ENCODE assay signal across 9 cellular contexts in genomic region chr1:151144474-151145157, GRCh38. TPM values are rescaled to one million over a fixed set of nuclear protein-coding genes. Genes with fewer than 3 reads are reported as not detected.
A peak's percentile ranks its signal among the peaks of the same experiment; 100 is the strongest.
DNase-seq lines count a peak whose midpoint lies in the region; ATAC-seq lines count a peak whose summit lies in the region.
"Had no signal": no experiment of that assay in that cellular context is flagged by ENCODE, and none has a peak within 500 bp of the region (broad histone marks: within the 10 kb centered on the region; RNA-seq: fewer than 3 reads in every experiment).

No MANE protein-coding gene starts in this region.

- no peaks in the 10 kb centered on the region for H3K9me3 ChIP-seq in stomach smooth muscle (ENCODE audit: control insufficient read depth in 2 of 2, low read length in 2 of 2)

- H3K4me3 Mint-ChIP-seq in central memory CD8-positive, alpha-beta T cell = peak overlapping the region; percentile 93
- H3K4me3 Mint-ChIP-seq in memory B cell = peak overlapping the region; percentile 19

- H3K27me3 Mint-ChIP-seq in central memory CD8-positive, alpha-beta T cell = no peaks in the 10 kb centered on the region
- H3K27me3 Mint-ChIP-seq in memory B cell = peaks cover 5% of the 10 kb centered on the region

- no peaks in the 10 kb centered on the region for H3K27me3 ChIP-seq in stomach smooth muscle (ENCODE audit: control insufficient read depth in 1 of 2, insufficient read depth in 2 of 2, low read length in 2 of 2)

- H3K36me3 Mint-ChIP-seq in central memory CD8-positive, alpha-beta T cell (ENCODE audit: insufficient read depth) = no peaks in the 10 kb centered on the region
- no peaks in the 10 kb centered on the region for H3K36me3 Mint-ChIP-seq in memory B cell

- H3K9me3 Mint-ChIP-seq in central memory CD8-positive, alpha-beta T cell = no peaks in the 10 kb centered on the region
- H3K9me3 Mint-ChIP-seq in memory B cell = no peaks in the 10 kb centered on the region

- ATAC-seq in central memory CD8-positive, alpha-beta T cell (replicated peaks; ENCODE audit: extremely low read depth, poor library complexity, severe bottlenecking) = no peak
- no peak for ATAC-seq in memory B cell (ENCODE audit: low read depth)
- ATAC-seq in left colon = no peak

- H3K27ac Mint-ChIP-seq in central memory CD8-positive, alpha-beta T cell (ENCODE audit: low read depth) = no peak overlapping the region
- H3K27ac Mint-ChIP-seq in memory B cell = no peak overlapping the region

- H3K27ac ChIP-seq in stomach smooth muscle (ENCODE audit: low read length) = peak overlapping the region; percentile 46

- peaks cover 13% of the 10 kb centered on the region for H3K4me1 Mint-ChIP-seq in central memory CD8-positive, alpha-beta T cell
- peaks cover 18% of the 10 kb centered on the region for H3K4me1 Mint-ChIP-seq in memory B cell

- H3K36me3 ChIP-seq in stomach smooth muscle (ENCODE audit: control insufficient read depth in 2 of 2, insufficient read depth in 2 of 2, low read length in 2 of 2) = peaks cover 0 to 3% of the 10 kb centered on the region in 2 donors

- H3K9ac ChIP-seq in stomach smooth muscle (ENCODE audit: low read length in 2 of 2) = peak overlapping the region; percentile 66 to 85

- intact Hi-C loops in left colon (cut with DNase I, micrococcal nuclease) = no loop called here

- peak; percentile 23 for DNase-seq in M059J (ENCODE audit: low read depth)
- DNase-seq in central memory CD8-positive, alpha-beta T cell (ENCODE audit: low spot score in 2 of 2) = no peak
- DNase-seq in memory B cell (ENCODE audit: low spot score in 2 of 2) = no peak
- DNase-seq in dedifferentiated amniotic fluid mesenchymal stem cell (ENCODE audit: extremely low spot score) = no peak
- DNase-seq in left colon = no peak
- DNase-seq in HK-2 (ENCODE audit: unreplicated experiment) = no peak
- DNase-seq: GDM1 had no signal

- H3K4me3 ChIP-seq in stomach smooth muscle (ENCODE audit: low read length in 2 of 2) = peak overlapping the region; percentile 71 to 88

- peaks cover 53% of the 10 kb centered on the region for H3K4me1 ChIP-seq in stomach smooth muscle (ENCODE audit: control insufficient read depth, insufficient read depth, low read length)

RNA-seq across cellular contexts. Expression of gene SEMA6C, which starts 1.8 kb away (rescaled TPM):
- 0.12 and 0.79 TPM in 2 replicates for total RNA-seq in M059J (2014; rRNA removed; shearing (Covaris generic))
- total RNA-seq in left colon = 1 to 10 TPM; 2.7 to 2.8 TPM

RNA-seq across cellular contexts. Expression of gene TNFAIP8L2, which starts 11.8 kb away (rescaled TPM):
- total RNA-seq in M059J (2014; rRNA removed; shearing (Covaris generic)) = not detected in 2 replicates
- 1 to 10 TPM in 1 of 2 donors, under 1 TPM in 1; 0.40 to 2.8 TPM for total RNA-seq in left colon
- total RNA-seq: bronchial epithelial cell had no signal

RNA-seq across cellular contexts. Expression of gene LYSMD1, which starts 21.1 kb away (rescaled TPM):
- 7.6 and 9.7 TPM in 2 replicates for total RNA-seq in M059J (2014; rRNA removed; shearing (Covaris generic))
- 1 to 10 TPM; 6.8 to 9.2 TPM for total RNA-seq in left colon

RNA-seq across cellular contexts. Expression of gene SCNM1, which starts 21.3 kb away (rescaled TPM):
- 82.1 and 92.2 TPM in 2 replicates for total RNA-seq in M059J (2014; rRNA removed; shearing (Covaris generic))
- total RNA-seq in left colon = 10 to 100 TPM; 22.6 to 26.2 TPM

RNA-seq across cellular contexts. Expression of gene TMOD4, which starts 31.2 kb away (rescaled TPM):
- not detected in 2 replicates for total RNA-seq in M059J (2014; rRNA removed; shearing (Covaris generic))
- total RNA-seq in left colon = 1 to 10 TPM; 1.2 to 1.6 TPM
- total RNA-seq: bronchial epithelial cell had no signal
